Comparison of ENCODE assay signal across 11 cellular contexts in the genomic region with DNA sequence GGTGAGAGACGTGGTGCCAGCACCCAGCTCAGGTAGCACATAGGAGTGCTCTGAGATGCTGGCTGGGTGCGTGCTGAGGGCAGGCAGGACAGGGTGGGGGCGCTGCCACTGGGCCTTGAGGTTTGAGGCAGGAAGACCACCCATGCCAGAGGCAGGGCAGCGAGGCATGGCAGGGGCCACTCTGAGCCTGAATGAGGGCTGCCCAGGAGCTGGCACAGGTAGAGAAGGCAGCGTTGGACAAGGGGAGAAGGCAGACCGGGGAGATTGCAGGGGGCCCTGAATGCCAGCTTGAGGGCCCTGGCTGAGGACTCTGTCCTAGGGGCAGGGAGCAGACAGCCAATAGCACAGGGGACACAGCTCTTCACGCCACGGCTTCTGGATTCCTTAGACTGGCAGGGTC. TPM values are rescaled to one million over a fixed set of nuclear protein-coding genes. Genes with fewer than 3 reads are reported as not detected.
DNase-seq lines count a peak whose midpoint lies in the region; ATAC-seq and TF ChIP-seq lines count a peak whose summit lies in the region.
"Had no signal": no experiment of that assay in that cellular context is flagged by ENCODE, and none has a peak within 500 bp of the region (broad histone marks: within the 10 kb centered on the region; RNA-seq: fewer than 3 reads in every experiment).

No MANE protein-coding gene starts in this region.

- TF ChIP-seq CTCF in thoracic aorta (IDR thresholded peaks at IDR 0.05): no peak
- no peak for TF ChIP-seq CTCF in WERI-Rb-1 (IDR thresholded peaks at IDR 0.05; ENCODE audit: low read depth, low read length)

- no peaks in the 10 kb centered on the region for H3K36me3 ChIP-seq in thoracic aorta
- no peaks in the 10 kb centered on the region for H3K36me3 ChIP-seq in WERI-Rb-1

- no peak overlapping the region for H3K4me3 ChIP-seq in thoracic aorta
- H3K4me3 ChIP-seq in WERI-Rb-1 (ENCODE audit: low read depth, low read length): no peak overlapping the region

- peaks cover 32% of the 10 kb centered on the region for H3K4me1 Mint-ChIP-seq in activated T-cell treated with anti-CD3 and anti-CD28 coated beads, Interleukin-2, amount 50 U/mL, for 4 hours (ENCODE audit: low read depth)
- peaks cover 21% of the 10 kb centered on the region for H3K4me1 Mint-ChIP-seq in activated T-helper 1 cell treated with anti-CD3 and anti-CD28 coated beads, Interleukin-12 subunit alpha, Interleukin-12 subunit beta, Interleukin-2, Interleukin-4 antibody, amounts not matched to agents 30 ng/mL and 10 ng/mL and 1 ng/mL, durations not matched to agents 14 hours and 24 hours and 36 hours (ENCODE audit: low read depth)

- H3K27me3 ChIP-seq in thoracic aorta (replicated peaks; ENCODE audit: insufficient read depth) (no peaks in the 10 kb centered on the region), WERI-Rb-1 (ENCODE audit: insufficient read depth, low read depth, severe bottlenecking) (no peaks in the 10 kb centered on the region)

- peaks cover 20 to 41% of the 10 kb centered on the region in 2 donors for H3K4me1 ChIP-seq in thoracic aorta (ENCODE audit: control insufficient read depth in 1 of 2, low read depth in 2 of 2)

- H3K9me3 Mint-ChIP-seq in activated T-cell treated with anti-CD3 and anti-CD28 coated beads, Interleukin-2, amount 50 U/mL, for 4 hours: no peaks in the 10 kb centered on the region
- no peaks in the 10 kb centered on the region for H3K9me3 Mint-ChIP-seq in activated T-helper 1 cell treated with anti-CD3 and anti-CD28 coated beads, Interleukin-12 subunit alpha, Interleukin-12 subunit beta, Interleukin-2, Interleukin-4 antibody, amounts not matched to agents 30 ng/mL and 10 ng/mL and 1 ng/mL, durations not matched to agents 14 hours and 24 hours and 36 hours

- intact Hi-C loops in activated T-helper 1 cell treated with anti-CD3 and anti-CD28 coated beads, Interleukin-12 subunit alpha, Interleukin-12 subunit beta, Interleukin-2, Interleukin-4 antibody, amounts not matched to agents 30 ng/mL and 10 ng/mL and 1 ng/mL, durations not matched to agents 14 hours and 24 hours and 36 hours (cut with micrococcal nuclease): loop anchor here (1.0 to 2.0 kb wide), 2 partner anchors 29 to 112 kb away; partner anchors contain the start of gene MORF4L1

- H3K27ac Mint-ChIP-seq in activated T-helper 1 cell treated with anti-CD3 and anti-CD28 coated beads, Interleukin-12 subunit alpha, Interleukin-12 subunit beta, Interleukin-2, Interleukin-4 antibody, amounts not matched to agents 30 ng/mL and 10 ng/mL and 1 ng/mL, durations not matched to agents 14 hours and 24 hours and 36 hours: peak overlapping the region; percentile 89

- no peaks in the 10 kb centered on the region for H3K27me3 Mint-ChIP-seq in activated T-cell treated with anti-CD3 and anti-CD28 coated beads, Interleukin-2, amount 50 U/mL, for 4 hours (ENCODE audit: low read depth)
- H3K27me3 Mint-ChIP-seq in activated T-helper 1 cell treated with anti-CD3 and anti-CD28 coated beads, Interleukin-12 subunit alpha, Interleukin-12 subunit beta, Interleukin-2, Interleukin-4 antibody, amounts not matched to agents 30 ng/mL and 10 ng/mL and 1 ng/mL, durations not matched to agents 14 hours and 24 hours and 36 hours (ENCODE audit: insufficient read depth): no peaks in the 10 kb centered on the region

- H3K27ac ChIP-seq in thoracic aorta: peak overlapping the region; percentile 11 to 87
- H3K27ac ChIP-seq in WERI-Rb-1: no peak overlapping the region

- no peaks in the 10 kb centered on the region for H3K36me3 Mint-ChIP-seq in activated T-cell treated with anti-CD3 and anti-CD28 coated beads, Interleukin-2, amount 50 U/mL, for 4 hours (ENCODE audit: insufficient read depth)
- no peaks in the 10 kb centered on the region for H3K36me3 Mint-ChIP-seq in activated T-helper 1 cell treated with anti-CD3 and anti-CD28 coated beads, Interleukin-12 subunit alpha, Interleukin-12 subunit beta, Interleukin-2, Interleukin-4 antibody, amounts not matched to agents 30 ng/mL and 10 ng/mL and 1 ng/mL, durations not matched to agents 14 hours and 24 hours and 36 hours (ENCODE audit: low read depth)

- peak overlapping the region; percentile 13 for H3K4me3 Mint-ChIP-seq in activated T-cell treated with anti-CD3 and anti-CD28 coated beads, Interleukin-2, amount 50 U/mL, for 4 hours
- H3K4me3 Mint-ChIP-seq in activated T-helper 1 cell treated with anti-CD3 and anti-CD28 coated beads, Interleukin-12 subunit alpha, Interleukin-12 subunit beta, Interleukin-2, Interleukin-4 antibody, amounts not matched to agents 30 ng/mL and 10 ng/mL and 1 ng/mL, durations not matched to agents 14 hours and 24 hours and 36 hours: no peak overlapping the region

- H3K9me3 ChIP-seq in thoracic aorta (no peaks in the 10 kb centered on the region), WERI-Rb-1 (ENCODE audit: severe bottlenecking) (no peaks in the 10 kb centered on the region)

- DNase-seq in activated T-cell treated with anti-CD3 and anti-CD28 coated beads, Interleukin-2, amount 50 U/mL, for 4 hours: no peak
- no peak for DNase-seq in activated T-cell treated with anti-CD3 and anti-CD28 coated beads, Interleukin-2, amount 50 U/mL, for 48 hours
- DNase-seq in activated T-helper 1 cell treated with anti-CD3 and anti-CD28 coated beads, Interleukin-12 subunit alpha, Interleukin-12 subunit beta, Interleukin-2, Interleukin-4 antibody, amounts not matched to agents 30 ng/mL and 10 ng/mL and 1 ng/mL, durations not matched to agents 14 hours and 24 hours and 36 hours (ENCODE audit: low spot score): no peak
- DNase-seq in mesenteric fat pad (ENCODE audit: low spot score): peak; percentile 68
- no peak for DNase-seq in thoracic aorta (ENCODE audit: low spot score)
- no peak for DNase-seq in WERI-Rb-1
- DNase-seq: NCI-H1092 treated with DMSO at 0.1 percent for 48 hours, NCI-H510A, SIG-M5 had no signal

- ATAC-seq in activated T-cell treated with anti-CD3 and anti-CD28 coated beads, Interleukin-2, amount 50 U/mL, for 4 hours: no peak
- ATAC-seq in thoracic aorta (ENCODE audit: insufficient number of reproducible peaks, low FRiP score, low read depth): no peak
- no peak for ATAC-seq in HG03039 (IDR thresholded peaks at IDR 0.05; ENCODE audit: unreplicated experiment)
- no peak for ATAC-seq in HG03095 (IDR thresholded peaks at IDR 0.05; ENCODE audit: unreplicated experiment)

RNA-seq across cellular contexts. Expression of gene ADAMTS7, which starts 50.2 kb away (rescaled TPM):
- total RNA-seq in activated T-cell treated with anti-CD3 and anti-CD28 coated beads, Interleukin-2, amount 50 U/mL, for 4 hours: under 1 TPM; 0.10 to 0.24 (median 0.13) TPM
- total RNA-seq in activated T-helper 1 cell treated with anti-CD3 and anti-CD28 coated beads, Interleukin-12 subunit alpha, Interleukin-12 subunit beta, Interleukin-2, Interleukin-4 antibody, amounts not matched to agents 30 ng/mL and 10 ng/mL and 1 ng/mL, durations not matched to agents 14 hours and 24 hours and 36 hours: 0.39 and 0.47 TPM in 2 replicates
- total RNA-seq in mesenteric fat pad (13.2 TPM), thoracic aorta (10 to 100 TPM; 15.6 to 60.2 TPM)
